In the genomic region with DNA sequence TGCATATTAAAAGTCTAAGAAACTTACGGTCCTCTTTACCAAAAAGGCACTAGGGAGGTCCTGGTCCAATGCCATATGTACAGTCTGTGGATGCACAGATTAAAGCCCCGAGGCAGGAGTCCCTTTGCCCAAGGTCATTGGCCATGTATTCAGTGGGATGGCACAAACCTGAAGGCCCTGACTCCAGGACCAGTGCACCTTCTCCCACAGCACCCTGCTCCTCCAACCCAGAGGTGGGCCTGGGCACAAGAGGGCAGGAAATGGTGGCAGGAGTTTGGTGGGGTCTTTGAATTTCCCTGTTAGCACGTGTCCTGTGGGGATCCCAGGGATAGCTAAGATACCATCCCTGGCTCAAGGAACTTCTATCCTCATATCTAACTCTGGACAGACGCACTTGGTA, we compare ENCODE assay signal across 14 cellular contexts. TPM values are rescaled to one million over a fixed set of nuclear protein-coding genes. Genes with fewer than 3 reads are reported as not detected.
A peak's percentile ranks its signal among the peaks of the same experiment; 100 is the strongest.
DNase-seq lines count a peak whose midpoint lies in the region; ATAC-seq and TF ChIP-seq lines count a peak whose summit lies in the region.
"Had no signal": no experiment of that assay in that cellular context is flagged by ENCODE, and none has a peak within 500 bp of the region (broad histone marks: within the 10 kb centered on the region; RNA-seq: fewer than 3 reads in every experiment).

No MANE protein-coding gene starts in this region.

- H3K27me3 ChIP-seq in iPS-15b (ENCODE audit: control insufficient read depth, insufficient read depth, low read length) = no peaks in the 10 kb centered on the region
- no peaks in the 10 kb centered on the region for H3K27me3 ChIP-seq in parathyroid adenoma (ENCODE audit: control insufficient read depth, insufficient read depth, low read length)
- no peaks in the 10 kb centered on the region for H3K27me3 ChIP-seq in WERI-Rb-1 (ENCODE audit: insufficient read depth, low read depth, severe bottlenecking)
- no peaks in the 10 kb centered on the region; the same call in 1 of the 2 replicates for H3K27me3 ChIP-seq in Caco-2 (replicated peaks; ENCODE audit: control insufficient read depth, insufficient read depth, low read length)
- peaks cover 2% of the 10 kb centered on the region for H3K27me3 ChIP-seq in mammary epithelial cell (ENCODE audit: insufficient read depth, low read length)

- H3K9ac ChIP-seq in iPS-15b (ENCODE audit: low read depth, low read length) (peak overlapping the region; percentile 0), parathyroid adenoma (no peak overlapping the region), mammary epithelial cell (ENCODE audit: insufficient read depth, low read length) (no peak overlapping the region)

- H3K36me3 Mint-ChIP-seq in Caco-2 (ENCODE audit: insufficient read depth, unreplicated experiment) = no peaks in the 10 kb centered on the region
- H3K36me3 Mint-ChIP-seq: CD8-positive, alpha-beta memory T cell had no signal

- peaks cover 7% of the 10 kb centered on the region for H3K4me1 ChIP-seq in iPS-15b (ENCODE audit: control insufficient read depth, insufficient read depth, low read length)
- no peaks in the 10 kb centered on the region for H3K4me1 ChIP-seq in parathyroid adenoma
- peaks cover 9% of the 10 kb centered on the region; the same call in 1 of the 2 replicates for H3K4me1 ChIP-seq in Caco-2
- no peaks in the 10 kb centered on the region for H3K4me1 ChIP-seq in mammary epithelial cell (ENCODE audit: insufficient read depth, low read length)

- no TSS peak for BruUV-seq in Caco-2 (replicated peaks; lab: Mats Ljungman, UMichigan)
- BruUV-seq in mammary epithelial cell (replicated peaks; lab: Mats Ljungman, UMichigan) = no TSS peak

- no peak overlapping the region for H3K27ac Mint-ChIP-seq in Caco-2 (ENCODE audit: unreplicated experiment)
- H3K27ac Mint-ChIP-seq: CD8-positive, alpha-beta memory T cell had no signal

- TF ChIP-seq CTCF in parathyroid adenoma (IDR thresholded peaks at IDR 0.05) = no peak
- TF ChIP-seq CTCF in WERI-Rb-1 (IDR thresholded peaks at IDR 0.05; ENCODE audit: low read depth, low read length) = no peak
- TF ChIP-seq CTCF in Caco-2 (IDR thresholded peaks at IDR 0.05; ENCODE audit: insufficient read depth in 1 of 2, low read depth in 1 of 2, low read length in 1 of 2, severe bottlenecking in 1 of 2, unreplicated experiment in 1 of 2) = no peak
- no peak for TF ChIP-seq CTCF in mammary epithelial cell (conservative IDR thresholded peaks at IDR 0.05 in 1 of 2, IDR thresholded peaks at IDR 0.05 in 1 of 2; ENCODE audit: extremely low read depth in 1 of 2, insufficient read depth in 1 of 2, low read depth in 1 of 2, low read length in 2 of 2)

- H3K9me3 ChIP-seq in iPS-15b (ENCODE audit: control insufficient read depth, insufficient read depth, low read length) (no peaks in the 10 kb centered on the region), parathyroid adenoma (ENCODE audit: control insufficient read depth, low read length) (no peaks in the 10 kb centered on the region), WERI-Rb-1 (ENCODE audit: severe bottlenecking) (no peaks in the 10 kb centered on the region), Caco-2 (no peaks in the 10 kb centered on the region), mammary epithelial cell (replicated peaks; ENCODE audit: insufficient read depth, low read length) (no peaks in the 10 kb centered on the region)

- H3K4me1 Mint-ChIP-seq in Caco-2 (ENCODE audit: low read depth, unreplicated experiment) = no peaks in the 10 kb centered on the region

- CTCF ChIA-PET in Caco-2 (lab: Charles Lee) (interaction anchor here (0.6 to 4.6 kb wide), 19 partner anchors 9 to 1408 kb away, joined by 3 to 46 read pairs (median 4); partner anchors contain the start of gene ZNF23), mammary epithelial cell (lab: Charles Lee; ENCODE audit: low non-redundant PET) (interaction anchor here (0.6 to 1.0 kb wide), 2 partner anchors 86 to 198 kb away, joined by 3 read pairs; no protein-coding TSS in a partner anchor)

- no peak overlapping the region for H3K4me3 Mint-ChIP-seq in Caco-2 (ENCODE audit: unreplicated experiment)
- H3K4me3 Mint-ChIP-seq: CD8-positive, alpha-beta memory T cell had no signal

- POLR2A ChIA-PET in Caco-2 (lab: Charles Lee) = interaction anchor here (0.6 kb wide), 1 partner anchor 467 kb away, joined by 3 read pairs; no protein-coding TSS in a partner anchor

- H3K4me2 ChIP-seq in parathyroid adenoma (ENCODE audit: low read length) (no peak overlapping the region), mammary epithelial cell (ENCODE audit: insufficient read depth, low read depth, low read length) (no peak overlapping the region)

- no peak overlapping the region for H3K27ac ChIP-seq in parathyroid adenoma
- H3K27ac ChIP-seq in WERI-Rb-1 = no peak overlapping the region
- no peak overlapping the region for H3K27ac ChIP-seq in mammary epithelial cell (ENCODE audit: insufficient read depth, low read depth, low read length)
- H3K27ac ChIP-seq: 22Rv1 had no signal

- H3K79me2 ChIP-seq in parathyroid adenoma = no peaks in the 10 kb centered on the region
- no peaks in the 10 kb centered on the region for H3K79me2 ChIP-seq in mammary epithelial cell (ENCODE audit: insufficient read depth, low read length)

- in situ Hi-C loops in mammary epithelial cell (cut with MboI; ENCODE audit: low sequenced_read_pairs in 2 of 2) = loop anchor here (5.0 kb wide), 2 partner anchors 84 to 89 kb away; no protein-coding TSS in a partner anchor

- intact Hi-C loops in Caco-2 (cut with micrococcal nuclease; ENCODE audit: unreplicated experiment) (no loop called here), mammary epithelial cell (cut with micrococcal nuclease) (loop anchor here (2.0 kb wide), 1 partner anchor 199 kb away; no protein-coding TSS in a partner anchor)

- H3K9me3 Mint-ChIP-seq in Caco-2 (ENCODE audit: unreplicated experiment) = no peaks in the 10 kb centered on the region
- H3K9me3 Mint-ChIP-seq: CD8-positive, alpha-beta memory T cell had no signal

- ATAC-seq in HG03354 (IDR thresholded peaks at IDR 0.05; ENCODE audit: poor library complexity, severe bottlenecking, unreplicated experiment) = no peak

- no peaks in the 10 kb centered on the region for H3K36me3 ChIP-seq in iPS-15b (ENCODE audit: control insufficient read depth, insufficient read depth, low read length)
- H3K36me3 ChIP-seq in parathyroid adenoma (ENCODE audit: control insufficient read depth, insufficient read depth, low read length) = no peaks in the 10 kb centered on the region
- no peaks in the 10 kb centered on the region for H3K36me3 ChIP-seq in WERI-Rb-1
- no peaks in the 10 kb centered on the region for H3K36me3 ChIP-seq in Caco-2 (ENCODE audit: control insufficient read depth, insufficient read depth, low read length)
- no peaks in the 10 kb centered on the region for H3K36me3 ChIP-seq in mammary epithelial cell (ENCODE audit: insufficient read depth, low read length)

- H2AFZ ChIP-seq in parathyroid adenoma = peak overlapping the region; percentile 34
- H2AFZ ChIP-seq in mammary epithelial cell (ENCODE audit: low read depth, low read length) = no peak overlapping the region

- no peaks in the 10 kb centered on the region for H4K20me1 ChIP-seq in mammary epithelial cell (ENCODE audit: insufficient read depth, low read length)

- DNase-seq in activated effector memory CD4-positive, alpha-beta T cell treated with anti-CD3 and anti-CD28 coated beads, Interleukin-2, amount 50 U/mL, for 16 hours = peak; percentile 54
- DNase-seq in activated effector memory CD4-positive, alpha-beta T cell treated with Interleukin-2 at 50 U/mL for 16 hours = no peak
- DNase-seq in WERI-Rb-1 = no peak
- DNase-seq in Caco-2 = no peak
- no peak for DNase-seq in mammary epithelial cell
- DNase-seq: GF-D8 had no signal

- H3K4me3 ChIP-seq in iPS-15b (ENCODE audit: low read depth, low read length) = no peak overlapping the region
- no peak overlapping the region for H3K4me3 ChIP-seq in parathyroid adenoma (ENCODE audit: low read depth, low read length)
- H3K4me3 ChIP-seq in WERI-Rb-1 (ENCODE audit: low read depth, low read length) = no peak overlapping the region
- no peak overlapping the region for H3K4me3 ChIP-seq in Caco-2 (ENCODE audit: low read depth, low read length)
- no peak overlapping the region for H3K4me3 ChIP-seq in mammary epithelial cell (replicated peaks in 1 of 3; ENCODE audit: insufficient read depth in 1 of 3, low read depth in 2 of 3, low read length in 3 of 3)

- peaks cover 33% of the 10 kb centered on the region for H3K27me3 Mint-ChIP-seq in Caco-2 (ENCODE audit: insufficient read depth, unreplicated experiment)

- dilution Hi-C loops in mammary epithelial cell (cut with HindIII; ENCODE audit: low sequenced_read_pairs) = loop anchor here (5.0 kb wide), 1 partner anchor 79 kb away; no protein-coding TSS in a partner anchor

- WGBS in mammary epithelial cell (ENCODE audit: low coverage, missing lambda C conversion rate) = 49% methylated on average over 3 of the region's 4 CpGs

RNA-seq across cellular contexts. Expression of gene TLE7, which starts 28.5 kb away (rescaled TPM):
- total RNA-seq in Caco-2 (2022) = not detected in 2 replicates
- total RNA-seq in mammary epithelial cell = not detected
- not detected for polyA plus RNA-seq in mammary epithelial cell
- not detected for polyA minus RNA-seq in mammary epithelial cell
- total RNA-seq: A673; CD8-positive, alpha-beta memory T cell; HT1080 had no signal
- polyA plus RNA-seq: BJ; CD8-positive, alpha-beta memory T cell had no signal

RNA-seq across cellular contexts. Expression of gene ZNF23, which starts 48.7 kb away (rescaled TPM):
- 8.5 and 9.6 TPM in 2 replicates for total RNA-seq in Caco-2 (2022)
- total RNA-seq in mammary epithelial cell = 10 to 100 TPM in 1 of 2 donors, 1 to 10 TPM in 1; 6.2 to 16.2 TPM
- polyA plus RNA-seq in mammary epithelial cell = 3.8 TPM
- polyA minus RNA-seq in mammary epithelial cell = 1.5 TPM

RNA-seq across cellular contexts. Expression of gene CALB2, which starts 54.8 kb away (rescaled TPM):
- total RNA-seq in Caco-2 (2022) (0.65 TPM in 1 of 2 replicates, not detected in the other), mammary epithelial cell (10 to 100 TPM in 1 of 2 donors, 1 to 10 TPM in 1; 1.5 to 16.7 TPM)
- 2.6 TPM for polyA plus RNA-seq in mammary epithelial cell
- polyA minus RNA-seq in mammary epithelial cell = not detected
- total RNA-seq: A673; CD8-positive, alpha-beta memory T cell had no signal
- polyA plus RNA-seq: CD8-positive, alpha-beta memory T cell had no signal
